16 cellular contexts compared by ENCODE assay signal in genomic region chr1:99438656-99439055, GRCh38.
"Had no signal": no experiment of that assay in that cellular context is flagged by ENCODE, and none has a peak within 500 bp of the region (broad histone marks: within the 10 kb centered on the region; RNA-seq: fewer than 3 reads in every experiment).

No MANE protein-coding gene starts in this region.

- H3K4me1 ChIP-seq: left lung, right atrium auricular region, transverse colon had no signal

- H3K79me2 ChIP-seq: hepatocyte had no signal

- H3K36me3 ChIP-seq: left lung, right atrium auricular region, transverse colon had no signal

- DNase-seq: activated CD4-positive, alpha-beta T cell treated with anti-CD3 and anti-CD28 coated beads for 1 hour; activated CD4-positive, alpha-beta T cell treated with anti-CD3 and anti-CD28 coated beads, Interleukin-2, amount 50 U/mL, for 4 hours; activated naive CD4-positive, alpha-beta T cell treated with anti-CD3 and anti-CD28 coated beads for 36 hours; activated naive CD8-positive, alpha-beta T cell treated with anti-CD3 and anti-CD28 coated beads, Interleukin-2, amount 50 U/mL, for 24 hours; erythroblast; nephron progenitor cell; occipital lobe; stimulated activated CD4-positive, alpha-beta T cell treated with anti-CD3 and anti-CD28 coated beads, Interleukin-4, amount 100 ng/mL, for 4 hours; stimulated activated CD8-positive, alpha-beta memory T cell treated with anti-CD3 and anti-CD28 coated beads, Interleukin-4, amount 100 ng/mL, for 48 hours; stimulated activated naive CD4-positive, alpha-beta T cell treated with Interleukin-2 at 50 U/mL for 16 hours; T-helper 9 cell; transverse colon had no signal

- H3K27ac ChIP-seq: hepatocyte, left lung, right atrium auricular region, skin epidermis, transverse colon had no signal

- H3K9me3 ChIP-seq: left lung, right atrium auricular region, transverse colon had no signal

- H3K4me3 ChIP-seq: hepatocyte, left lung, right atrium auricular region, skin epidermis, transverse colon had no signal

- H3K4me2 ChIP-seq: hepatocyte had no signal

- H3K27me3 ChIP-seq: hepatocyte, left lung, right atrium auricular region, transverse colon had no signal

- H2AFZ ChIP-seq: hepatocyte had no signal
